9 cellular contexts compared by ENCODE assay signal in the genomic region with DNA sequence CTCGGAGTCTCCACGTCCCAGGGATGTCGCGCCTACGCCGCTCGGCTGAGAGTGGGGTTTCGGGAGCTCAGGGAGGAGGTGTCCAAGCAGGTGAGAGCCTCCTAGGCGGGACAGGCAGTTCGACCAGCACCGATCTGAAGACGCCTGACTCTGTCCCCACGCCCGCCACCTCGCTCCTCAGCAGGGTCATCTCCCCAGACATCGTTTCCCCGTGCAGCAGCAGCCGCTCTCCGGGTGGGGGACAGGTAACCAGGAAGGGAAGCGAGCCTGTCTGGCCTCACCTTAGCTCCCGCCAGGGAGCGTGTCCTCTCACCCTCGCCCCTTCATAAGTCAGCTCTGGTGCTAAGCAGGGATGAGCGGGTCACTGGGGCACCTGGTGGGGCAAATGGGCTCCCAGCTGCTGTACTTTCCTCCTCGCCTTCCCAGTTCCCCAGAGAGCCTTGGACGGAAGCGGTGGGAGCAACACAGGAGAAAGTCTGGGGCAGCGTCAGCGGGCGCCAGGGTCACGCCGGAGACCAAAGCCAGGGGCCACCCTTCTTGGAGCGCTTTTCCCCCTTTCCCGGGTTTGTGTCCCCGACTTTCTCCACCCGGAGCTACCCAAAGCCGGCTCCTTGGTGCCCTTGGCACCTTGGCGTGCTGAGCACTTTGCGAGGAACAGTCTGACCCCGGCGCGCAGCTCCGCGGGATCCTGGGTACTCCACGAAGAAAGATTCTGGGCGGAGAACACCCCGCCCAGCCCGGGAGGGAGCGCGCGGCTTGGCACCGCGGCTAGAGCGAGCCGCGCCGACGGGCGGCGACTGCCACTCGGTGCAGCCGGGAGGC. TPM values are rescaled to one million over a fixed set of nuclear protein-coding genes. Genes with fewer than 3 reads are reported as not detected.
A peak's percentile ranks its signal among the peaks of the same experiment; 100 is the strongest.
DNase-seq lines count a peak whose midpoint lies in the region; ATAC-seq lines count a peak whose summit lies in the region.
"Had no signal": no experiment of that assay in that cellular context is flagged by ENCODE, and none has a peak within 500 bp of the region (broad histone marks: within the 10 kb centered on the region; RNA-seq: fewer than 3 reads in every experiment).

No MANE protein-coding gene starts in this region.

- peaks cover 85% of the 10 kb centered on the region for H3K27me3 ChIP-seq in HAP-1 (ENCODE audit: low read depth)

- H3K27ac ChIP-seq in urinary bladder (ENCODE audit: low read depth) = peak overlapping the region; percentile 42
- H3K27ac ChIP-seq: KMS-11 had no signal

- DNase-seq in activated gamma-delta T cell treated with Interleukin-2 at 50 U/mL for 16 hours (peak; percentile 5), activated gamma-delta T cell (lab: John Stamatoyannopoulos, UW) (no peak), memory B cell (ENCODE audit: low spot score in 2 of 2) (no peak), kidney glomerular epithelial cell (lab: John Stamatoyannopoulos, UW) (no peak), HAP-1 (ENCODE audit: low spot score in 2 of 2) (no peak)
- peak; percentile 5 for DNase-seq in central memory CD4-positive, alpha-beta T cell
- DNase-seq in effector CD4-positive, alpha-beta T cell = no peak

- H3K4me3 Mint-ChIP-seq in memory B cell = peak overlapping the region; percentile 48

- H3K36me3 Mint-ChIP-seq in memory B cell = no peaks in the 10 kb centered on the region

- H3K4me1 ChIP-seq in urinary bladder (ENCODE audit: insufficient read depth) (peaks cover 1% of the 10 kb centered on the region), HAP-1 (no peaks in the 10 kb centered on the region)

- 25% methylated on average over 62 of the region's 62 CpGs for WGBS in urinary bladder

- H3K9me3 ChIP-seq in HAP-1 = no peaks in the 10 kb centered on the region

- H3K9me3 Mint-ChIP-seq in memory B cell = no peaks in the 10 kb centered on the region

- no peak for ATAC-seq in memory B cell (ENCODE audit: low read depth)

- in situ Hi-C loops in HAP-1 (cut with MboI; ENCODE audit: low sequenced_read_pairs) = no loop called here

- H3K4me3 ChIP-seq in urinary bladder (ENCODE audit: low read depth, low read length) (peak overlapping the region; percentile 59), HAP-1 (no peak overlapping the region)

- H3K4me1 Mint-ChIP-seq in memory B cell = peaks cover 3% of the 10 kb centered on the region

- H3K27ac Mint-ChIP-seq in memory B cell = no peak overlapping the region

- H3K36me3 ChIP-seq in urinary bladder (ENCODE audit: insufficient read depth) = no peaks in the 10 kb centered on the region
- no peaks in the 10 kb centered on the region for H3K36me3 ChIP-seq in HAP-1 (replicated peaks)

- peaks cover 24% of the 10 kb centered on the region for H3K27me3 Mint-ChIP-seq in memory B cell

RNA-seq across cellular contexts. Expression of a gene that starts 1.6 kb away (rescaled TPM):
- 131 TPM for total RNA-seq in urinary bladder
- polyA plus RNA-seq in urinary bladder = 71.5 TPM

Comparison
In these comparisons a context has a peak if more than half of its experiments do, and no peak if none do; other contexts are left out.
1. DNase-seq: peak in activated gamma-delta T cell treated with Interleukin-2 at 50 U/mL for 16 hours (single experiment) and central memory CD4-positive, alpha-beta T cell (single experiment); none in activated gamma-delta T cell (single experiment), memory B cell (0 of 2), kidney glomerular epithelial cell (single experiment), HAP-1 (0 of 2) and effector CD4-positive, alpha-beta T cell (single experiment).